Comparison of ENCODE assay signal across 8 cellular contexts in genomic region chr22:26428515-26429457, GRCh38. TPM values are rescaled to one million over a fixed set of nuclear protein-coding genes. Genes with fewer than 3 reads are reported as not detected.
DNase-seq lines count a peak whose midpoint lies in the region; ATAC-seq, FAIRE-seq and TF ChIP-seq lines count a peak whose summit lies in the region.

TSS of gene ASPHD2 (plus strand) at chr22:26429260. CDS start at chr22:26433616, 4,356 bp downstream.

- CTCF ChIA-PET in A549 (lab: Yijun Ruan, JAX), result no interaction called here

- H3K4me3 ChIP-seq in A549, result peak within 1 kb of the TSS; percentile 72

- no peak for FAIRE-seq in A549 (lab: Jason Lieb, UNC)

- peak; percentile 82 to 86 for ATAC-seq in A549
- ATAC-seq in GM18858 (IDR thresholded peaks at IDR 0.05; ENCODE audit: unreplicated experiment), result peak; percentile 53
- ATAC-seq in HG03060 (IDR thresholded peaks at IDR 0.05; ENCODE audit: low read depth, unreplicated experiment), result peak; percentile 30
- ATAC-seq in left lobe of liver, result peak; percentile 73

- peak within 1 kb of the TSS; percentile 77 for H3K4me2 ChIP-seq in A549

- H3K9me3 ChIP-seq in A549, result peaks cover under 1% of the 10 kb centered on the region; the same call in 2 of the 3 replicates

- WGBS in A549 (ENCODE audit: missing lambda C conversion rate), result 8% methylated on average over 37 of the region's 96 CpGs

- no peak for TF ChIP-seq EP300 in A549 (IDR thresholded peaks at IDR 0.05)

- POLR2A ChIA-PET in A549 (lab: Yijun Ruan, JAX), result no interaction called here

- TF ChIP-seq POLR2A in A549 (IDR thresholded peaks at IDR 0.05; ENCODE audit: low read length), result peak; percentile 53; the same call in 1 of the 2 replicates

- DNase-seq in A549 (ENCODE audit: low read depth in 1 of 2, low spot score in 1 of 2) (peak; percentile 11 to 18), NCI-H345 (lab: John Stamatoyannopoulos, UW) (peak; percentile 66), cerebellum (ENCODE audit: low spot score) (peak; percentile 91), left lobe of liver (ENCODE audit: low spot score) (peak; percentile 55)
- DNase-seq in activated CD4-positive, alpha-beta T cell treated with anti-CD3 and anti-CD28 coated beads for 1 hour, result peak; percentile 73
- DNase-seq in stimulated activated CD4-positive, alpha-beta T cell treated with anti-CD3 and anti-CD28 coated beads, Interleukin-1b, Interleukin-23, amount 100 ng/mL, for 48 hours, result peak; percentile 78

- no peak for TF ChIP-seq RAD21 in A549 (conservative IDR thresholded peaks at IDR 0.05 in 1 of 2, IDR thresholded peaks at IDR 0.05 in 1 of 2)

- no peaks in the 10 kb centered on the region; the same call in 2 of the 3 replicates for H3K4me1 ChIP-seq in A549

- peak within 1 kb of the TSS; percentile 66 to 94 for H3K27ac ChIP-seq in A549

- TF ChIP-seq CTCF in A549 (IDR thresholded peaks at IDR 0.05), result no peak

TF ChIP-seq in A549, 52 proteins besides CTCF, POLR2A, EP300 and RAD21:
- TF ChIP-seq FOXS1 (CRISPR knock-in tag; IDR thresholded peaks at IDR 0.05) (no peak), JUN (IDR thresholded peaks at IDR 0.05) (peak in 1 of 2 experiments; percentile 19; a peak in 1 of 5 replicates)
TF ChIP-seq in A549: peak in this region for 1.

RNA-seq across cellular contexts. Expression of gene ASPHD2, which starts in this region (rescaled TPM):
- polyA plus RNA-seq in A549 (2011; rRNA removed), result 1.2 and 1.3 TPM in 2 replicates
- polyA plus RNA-seq in A549 (2012; cell fraction: cytosol; rRNA removed), result 1.0 and 1.6 TPM in 2 replicates
- polyA plus RNA-seq in A549 (2012; cell fraction: nucleus; rRNA removed), result 1.2 TPM in 2 replicates
- 0.72 to 0.92 TPM (median 0.84 TPM) in 3 replicates for polyA plus RNA-seq in A549 (2017; fragmentation: RNase III; extraction: RNeasy Plus Mini Kit Qiagen cat#74134 plus additional on column Dnase treatment)
- polyA minus RNA-seq in A549 (2011; rRNA and poly(A)+ RNA removed), result 1.5 TPM in 2 replicates
- 6.7 TPM for total RNA-seq in cerebellum
- total RNA-seq in left lobe of liver, result 0.13 TPM

Comparison
In these comparisons a context has a peak if more than half of its experiments do, and no peak if none do; other contexts are left out.
1. Peak in every context shown above with its lines: DNase-seq, ATAC-seq, H3K4me3 ChIP-seq and H3K27ac ChIP-seq.
2. Peak in DNase-seq and ATAC-seq in left lobe of liver; RNA of the gene not detected or under 1 TPM.
3. ATAC-seq: peak in every context shown above with its lines; median percentile 84 in A549; 73 in left lobe of liver; 53 in GM18858; 30 in HG03060.
4. DNase-seq: peak in every context shown above with its lines; median percentile 91 in cerebellum; 78 in stimulated activated CD4-positive, alpha-beta T cell treated with anti-CD3 and anti-CD28 coated beads, Interleukin-1b, Interleukin-23, amount 100 ng/mL, for 48 hours; 73 in activated CD4-positive, alpha-beta T cell treated with anti-CD3 and anti-CD28 coated beads for 1 hour; 66 in NCI-H345; 55 in left lobe of liver; 14 in A549.